Comparison of ENCODE assay signal across 8 cellular contexts in genomic region chr15:46312133-46312740, GRCh38.
A peak's percentile ranks its signal among the peaks of the same experiment; 100 is the strongest.
DNase-seq lines count a peak whose midpoint lies in the region; ATAC-seq and TF ChIP-seq lines count a peak whose summit lies in the region.

No MANE protein-coding gene starts in this region.

- H3K4me3 ChIP-seq in GM23338 (no peak overlapping the region), parathyroid adenoma (ENCODE audit: low read depth, low read length) (no peak overlapping the region)

- peaks cover 52% of the 10 kb centered on the region for H3K9me3 Mint-ChIP-seq in GM23338

- TF ChIP-seq CTCF in GM23338 (conservative IDR thresholded peaks at IDR 0.05; ENCODE audit: low read depth in 2 of 2) (peak; percentile 92 to 98), LNCAP (IDR thresholded peaks at IDR 0.05) (peak; percentile 94), parathyroid adenoma (IDR thresholded peaks at IDR 0.05) (peak; percentile 56)

- no peaks in the 10 kb centered on the region for H4K20me1 ChIP-seq in GM23338 (replicated peaks; ENCODE audit: insufficient read depth)

- peaks cover 2% of the 10 kb centered on the region for H3K27me3 Mint-ChIP-seq in GM23338 (ENCODE audit: insufficient read depth, low read depth, poor library complexity)

- H3K4me2 ChIP-seq in GM23338 = no peak overlapping the region
- no peak overlapping the region for H3K4me2 ChIP-seq in parathyroid adenoma (ENCODE audit: low read length)

- no peaks in the 10 kb centered on the region for H3K36me3 Mint-ChIP-seq in GM23338 (ENCODE audit: low read depth)

- H2AFZ ChIP-seq in GM23338 (peak overlapping the region; percentile 35; the same call in 1 of the 2 replicates), parathyroid adenoma (no peak overlapping the region)

- no peaks in the 10 kb centered on the region for H3K27me3 ChIP-seq in GM23338 (ENCODE audit: insufficient read depth)
- H3K27me3 ChIP-seq in parathyroid adenoma (ENCODE audit: control insufficient read depth, insufficient read depth, low read length) = no peaks in the 10 kb centered on the region

- H3K4me1 Mint-ChIP-seq in GM23338 = peaks cover 7% of the 10 kb centered on the region; the same call in 2 of the 3 replicates

- ATAC-seq in GM23338 (peak; percentile 97), GM18873 (IDR thresholded peaks at IDR 0.05; ENCODE audit: low FRiP score, unreplicated experiment) (no peak)

- H3F3A ChIP-seq in GM23338 (replicated peaks; ENCODE audit: low read depth) = no peaks in the 10 kb centered on the region

- no peaks in the 10 kb centered on the region for H3K79me2 ChIP-seq in GM23338 (replicated peaks; ENCODE audit: insufficient read depth)
- no peaks in the 10 kb centered on the region for H3K79me2 ChIP-seq in parathyroid adenoma

- H3K36me3 ChIP-seq in GM23338 (ENCODE audit: insufficient read depth) (no peaks in the 10 kb centered on the region), parathyroid adenoma (ENCODE audit: control insufficient read depth, insufficient read depth, low read length) (no peaks in the 10 kb centered on the region)

- H3K4me1 ChIP-seq in GM23338 (ENCODE audit: insufficient read depth) = 0 out of 2 replicates have a peak, but pooled peaks cover 9% of the 10 kb centered on the region
- no peaks in the 10 kb centered on the region for H3K4me1 ChIP-seq in parathyroid adenoma

- H3K9me2 ChIP-seq in GM23338 (ENCODE audit: insufficient read depth) = no peaks in the 10 kb centered on the region; the same call in 1 of the 2 replicates

- H3K27ac Mint-ChIP-seq in GM23338 = no peak overlapping the region

- H3K27ac ChIP-seq in GM23338 (ENCODE audit: low read depth) = no peak overlapping the region
- no peak overlapping the region for H3K27ac ChIP-seq in parathyroid adenoma

- DNase-seq in GM04504 (ENCODE audit: low read depth) (peak; percentile 38), GM23338 (ENCODE audit: low spot score) (peak; percentile 90), RPMI7951 (ENCODE audit: low read depth) (peak; percentile 45), glomerular visceral epithelial cell (ENCODE audit: extremely low spot score) (peak; percentile 48)
- DNase-seq in activated effector memory CD4-positive, alpha-beta T cell treated with anti-CD3 and anti-CD28 coated beads, Interleukin-2, amount 50 U/mL, for 16 hours = peak; percentile 77

- no peaks in the 10 kb centered on the region for H3K9me3 ChIP-seq in parathyroid adenoma (ENCODE audit: control insufficient read depth, low read length)

- H3K4me3 Mint-ChIP-seq in GM23338 = no peak overlapping the region

- H3K9ac ChIP-seq in parathyroid adenoma = no peak overlapping the region

TF ChIP-seq in GM23338, 12 proteins besides CTCF, POLR2A, EP300 and RAD21:
- no peak for TF ChIP-seq ZNF331 (CRISPR knock-in tag; IDR thresholded peaks at IDR 0.05; ENCODE audit: low read depth)
- no peak for TF ChIP-seq ZNF462 (CRISPR knock-in tag; IDR thresholded peaks at IDR 0.05)
- no peak for TF ChIP-seq ETS1 (IDR thresholded peaks at IDR 0.05)
- TF ChIP-seq JUNB (IDR thresholded peaks at IDR 0.05; ENCODE audit: unreplicated experiment) = no peak
- no peak for TF ChIP-seq REST (IDR thresholded peaks at IDR 0.05; ENCODE audit: unreplicated experiment)

Comparison
In these comparisons a context has a peak if more than half of its experiments do, and no peak if none do; other contexts are left out.
1. DNase-seq: peak in every context shown above with its lines; median percentile 90 in GM23338; 77 in activated effector memory CD4-positive, alpha-beta T cell treated with anti-CD3 and anti-CD28 coated beads, Interleukin-2, amount 50 U/mL, for 16 hours; 48 in glomerular visceral epithelial cell; 45 in RPMI7951; 38 in GM04504.